In genomic region chr7:104979167-104979841, GRCh38 we compare ENCODE assay signal across 8 cellular contexts. TPM values are rescaled to one million over a fixed set of nuclear protein-coding genes. Genes with fewer than 3 reads are reported as not detected.
DNase-seq lines count a peak whose midpoint lies in the region; ATAC-seq and TF ChIP-seq lines count a peak whose summit lies in the region.

No MANE protein-coding gene starts in this region.

- CTCF ChIA-PET in SK-N-SH (lab: Yijun Ruan, JAX), result interaction anchor here (0.5 to 7.2 kb wide), 17 partner anchors 9 to 781 kb away, joined by 3 to 70 read pairs (median 4); partner anchors contain the start of gene KMT2E

- no peaks in the 10 kb centered on the region for H3K9me3 ChIP-seq in SK-N-SH
- H3K9me3 ChIP-seq in gastroesophageal sphincter, result no peaks in the 10 kb centered on the region

- no peaks in the 10 kb centered on the region for H3K9me2 ChIP-seq in SK-N-SH

- H2AFZ ChIP-seq in SK-N-SH (ENCODE audit: low read depth), result no peak overlapping the region

- no peak overlapping the region for H3K9ac ChIP-seq in SK-N-SH

- no peaks in the 10 kb centered on the region for H3K27me3 ChIP-seq in SK-N-SH (ENCODE audit: insufficient read depth)
- no peaks in the 10 kb centered on the region for H3K27me3 ChIP-seq in gastroesophageal sphincter

- TF ChIP-seq RAD21 in SK-N-SH (IDR thresholded peaks at IDR 0.05; ENCODE audit: low read length), result no peak

- POLR2A ChIA-PET in SK-N-SH (lab: Yijun Ruan, JAX), result interaction anchor here (0.9 kb wide), 1 partner anchor 34 kb away, joined by 3 read pairs; the partner anchor contains the start of gene KMT2E

- TF ChIP-seq EP300 in SK-N-SH (IDR thresholded peaks at IDR 0.05; ENCODE audit: borderline replicate concordance in 1 of 2, low read depth in 1 of 2, low read length in 1 of 2) (0 out of 4 replicates have a peak, but pooled peaks of 1 of the 2 experiments have one; percentile 9), gastroesophageal sphincter (IDR thresholded peaks at IDR 0.05) (no peak)

- peaks cover 42% of the 10 kb centered on the region for H3K79me2 ChIP-seq in SK-N-SH (ENCODE audit: insufficient read depth)

- H3K36me3 ChIP-seq in SK-N-SH (replicated peaks in 1 of 2; ENCODE audit: control insufficient read depth in 1 of 2, insufficient read depth in 2 of 2, low read length in 1 of 2) (peaks cover 3 to 24% of the 10 kb centered on the region in 2 experiments), gastroesophageal sphincter (no peaks in the 10 kb centered on the region)

- DNase-seq in GOT3 (lab: John Stamatoyannopoulos, UW), result peak; percentile 27
- no peak for DNase-seq in SK-N-SH
- DNase-seq in retina, result peak; percentile 36
- DNase-seq in cerebellum (ENCODE audit: low spot score), result no peak
- no peak for DNase-seq in activated CD4-positive, alpha-beta T cell treated with anti-CD3 and anti-CD28 coated beads, Interleukin-2, amount 50 U/mL, for 1 hour
- no peak for DNase-seq in activated CD4-positive, alpha-beta T cell treated with anti-CD3 and anti-CD28 coated beads for 48 hours

- peaks cover 35% of the 10 kb centered on the region for H3F3A ChIP-seq in SK-N-SH (replicated peaks; ENCODE audit: insufficient read depth)

- no peak for TF ChIP-seq POLR2A in gastroesophageal sphincter (IDR thresholded peaks at IDR 0.05)

- ATAC-seq in gastroesophageal sphincter (peak; percentile 20), GM21381 (IDR thresholded peaks at IDR 0.05; ENCODE audit: unreplicated experiment) (no peak)

- no peak overlapping the region; the same call in 1 of the 2 replicates for H3K4me2 ChIP-seq in SK-N-SH

- H4K20me1 ChIP-seq in SK-N-SH (ENCODE audit: insufficient read depth), result peaks cover 21% of the 10 kb centered on the region

- H3K4me3 ChIP-seq in SK-N-SH (ENCODE audit: low read depth in 2 of 2, low read length in 1 of 2) (no peak overlapping the region), gastroesophageal sphincter (no peak overlapping the region)

- TF ChIP-seq CTCF in SK-N-SH (IDR thresholded peaks at IDR 0.05) (no peak), gastroesophageal sphincter (IDR thresholded peaks at IDR 0.05) (no peak)

- H3K4me1 ChIP-seq in SK-N-SH (ENCODE audit: control insufficient read depth in 1 of 2, insufficient read depth in 2 of 2, low read depth in 1 of 2, low read length in 1 of 2) (peaks cover 45 to 59% of the 10 kb centered on the region in 2 experiments), gastroesophageal sphincter (peaks cover 36 to 84% (median 48%) of the 10 kb centered on the region in 3 donors)

- WGBS in SK-N-SH (ENCODE audit: low lambda C conversion rate), result 72% methylated on average over 4 of the region's 4 CpGs
- WGBS in gastroesophageal sphincter (ENCODE audit: low coverage in 1 of 2), 2 donors, result 13 to 48% methylated on average over 3 of the region's 4 CpGs

- H3K27ac ChIP-seq in SK-N-SH (ENCODE audit: low read depth in 2 of 2, low read length in 1 of 2), result peak overlapping the region in 1 of 2 experiments; percentile 58; a peak in 2 of 4 replicates
- peak overlapping the region in 3 of 4 donors; percentile 80 to 97 (median 83) for H3K27ac ChIP-seq in gastroesophageal sphincter

TF ChIP-seq in SK-N-SH, 30 proteins besides CTCF, POLR2A, EP300 and RAD21:
- TF ChIP-seq PBX3 (IDR thresholded peaks at IDR 0.05) (peak; percentile 41), MXI1 (IDR thresholded peaks at IDR 0.05; ENCODE audit: low read depth, low read length) (no peak), POLR2AphosphoS5 (IDR thresholded peaks at IDR 0.05; ENCODE audit: low read depth, low read length) (peak; percentile 7; the same call in 1 of the 2 replicates), TCF12 (IDR thresholded peaks at IDR 0.05) (no peak)

RNA-seq across cellular contexts. Expression of gene KMT2E, which starts 34.7 kb away (rescaled TPM):
- polyA plus RNA-seq in SK-N-SH (2012; rRNA removed), result 6.4 and 6.9 TPM in 2 replicates
- polyA plus RNA-seq in SK-N-SH (2012; cell fraction: cytosol; rRNA removed), result 9.0 and 9.1 TPM in 2 replicates
- polyA plus RNA-seq in SK-N-SH (2012; cell fraction: nucleus; rRNA removed), result 18.7 and 26.4 TPM in 2 replicates
- total RNA-seq in gastroesophageal sphincter (100 to 1,000 TPM in 3 of 4 donors, 10 to 100 TPM in 1; 90.6 to 187 (median 112) TPM), cerebellum (247 TPM)

Comparison
In these comparisons a context has a peak if more than half of its experiments do, and no peak if none do; other contexts are left out.
1. DNase-seq: peak in GOT3 (single experiment) and retina (single experiment); none in SK-N-SH (single experiment), cerebellum (single experiment), activated CD4-positive, alpha-beta T cell treated with anti-CD3 and anti-CD28 coated beads, Interleukin-2, amount 50 U/mL, for 1 hour (single experiment) and activated CD4-positive, alpha-beta T cell treated with anti-CD3 and anti-CD28 coated beads for 48 hours (single experiment).